Comparison of ENCODE assay signal across 8 cellular contexts in the genomic region with DNA sequence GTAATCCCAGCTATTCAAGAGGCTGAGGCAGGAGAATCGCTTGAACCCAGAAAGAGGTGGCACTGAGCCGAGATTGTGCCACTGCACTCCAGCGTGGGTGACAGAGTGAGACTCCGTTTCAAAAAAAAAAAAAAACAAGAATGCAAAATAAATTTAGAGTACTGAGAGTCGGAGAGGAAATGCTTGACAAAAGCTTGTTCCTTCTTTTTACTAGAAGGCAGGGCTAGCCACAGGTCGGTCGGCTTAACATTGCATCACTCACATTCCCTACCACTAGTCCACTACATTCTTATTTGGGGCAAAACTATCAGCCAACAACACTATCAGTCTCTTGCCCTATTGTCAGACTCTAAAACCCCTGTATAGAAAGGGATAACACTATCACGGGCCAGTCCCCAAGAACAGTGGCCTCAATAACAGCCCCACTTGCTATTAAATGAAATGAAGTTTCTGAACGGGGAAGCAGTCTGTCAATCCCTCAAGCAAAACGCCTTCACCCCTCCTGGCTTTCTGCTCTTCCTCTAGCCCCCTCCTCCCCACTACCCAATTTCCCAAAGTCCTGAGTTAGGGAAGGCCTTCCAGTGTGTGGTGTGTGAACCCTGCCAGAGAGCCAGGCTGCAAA. TPM values are rescaled to one million over a fixed set of nuclear protein-coding genes. Genes with fewer than 3 reads are reported as not detected.
A peak's percentile ranks its signal among the peaks of the same experiment; 100 is the strongest.
DNase-seq lines count a peak whose midpoint lies in the region; ATAC-seq and TF ChIP-seq lines count a peak whose summit lies in the region.

No MANE protein-coding gene starts in this region.

- H2BK5ac ChIP-seq in mesenchymal stem cell (ENCODE audit: low read depth, low read length, poor library complexity, severe bottlenecking), result no peak overlapping the region

- H3K79me1 ChIP-seq in mesenchymal stem cell (replicated peaks; ENCODE audit: low read length, poor library complexity, severe bottlenecking), result peaks cover 24% of the 10 kb centered on the region

- peak overlapping the region; percentile 29 for H4K91ac ChIP-seq in mesenchymal stem cell (ENCODE audit: low read length)

- no peak overlapping the region for H2AFZ ChIP-seq in mesenchymal stem cell (ENCODE audit: low read depth, low read length)

- H3K23ac ChIP-seq in mesenchymal stem cell (ENCODE audit: low read length in 2 of 2), result peak overlapping the region in 1 of 2 experiments; percentile 21

- H3K4me3 Mint-ChIP-seq in chondrocyte (ENCODE audit: unreplicated experiment), result peak overlapping the region; percentile 99

- H3K14ac ChIP-seq in mesenchymal stem cell (ENCODE audit: low read length in 2 of 2), result no peak overlapping the region

- WGBS in mesenchymal stem cell, result 46% methylated on average over 8 of the region's 10 CpGs
- WGBS in aorta, 2 donors, result 0 to 1% methylated on average over 10 of the region's 10 CpGs

- H3K9me3 ChIP-seq in mesenchymal stem cell (ENCODE audit: control insufficient read depth, low read length), result no peaks in the 10 kb centered on the region
- H3K9me3 ChIP-seq in aorta (ENCODE audit: control insufficient read depth, low read length), result no peaks in the 10 kb centered on the region

- DNase-seq in GF-D8 (lab: John Stamatoyannopoulos, UW) (peak; percentile 80), NOMO-1 treated with DMSO at 0.1 percent for 48 hours (lab: John Stamatoyannopoulos, UW; ENCODE audit: unreplicated experiment) (peak; percentile 91), chondrocyte (ENCODE audit: low spot score) (no peak), mesenchymal stem cell (peak; percentile 50), aorta (no peak), DMS79 (lab: John Stamatoyannopoulos, UW) (no peak)
- DNase-seq in stimulated activated CD4-positive, alpha-beta T cell treated with anti-CD3 and anti-CD28 coated beads, Interleukin-4, amount 100 ng/mL, for 4 hours, result no peak

- H3K4me3 ChIP-seq in mesenchymal stem cell (ENCODE audit: insufficient read depth in 1 of 2, low read depth in 1 of 2, low read length in 2 of 2) (peak overlapping the region; percentile 76 to 92), aorta (ENCODE audit: low read length in 2 of 2) (peak overlapping the region; percentile 60 to 74)

- TF ChIP-seq CTCF in chondrocyte (IDR thresholded peaks at IDR 0.05), result no peak

- H3K4me2 ChIP-seq in mesenchymal stem cell (ENCODE audit: low read length, poor library complexity, severe bottlenecking), result peak overlapping the region; percentile 76

- peak overlapping the region; percentile 95 for H3K27ac ChIP-seq in mesenchymal stem cell (ENCODE audit: low read length, poor library complexity, severe bottlenecking)
- H3K27ac ChIP-seq in aorta (ENCODE audit: low read depth in 1 of 2, low read length in 2 of 2), result peak overlapping the region; percentile 23 to 96

- H2BK15ac ChIP-seq in mesenchymal stem cell (ENCODE audit: low read depth, poor library complexity, severe bottlenecking), result peak overlapping the region; percentile 63

- H2AK5ac ChIP-seq in mesenchymal stem cell (ENCODE audit: low read length, severe bottlenecking), result peak overlapping the region; percentile 14

- ATAC-seq in aorta (ENCODE audit: low FRiP score) (no peak), GM21717 (IDR thresholded peaks at IDR 0.05; ENCODE audit: unreplicated experiment) (no peak)

- peak overlapping the region; percentile 73 for H2BK120ac ChIP-seq in mesenchymal stem cell (ENCODE audit: low read depth, low read length)

- H3K27me3 Mint-ChIP-seq in chondrocyte (ENCODE audit: low read depth), result no peaks in the 10 kb centered on the region

- H3K4me1 ChIP-seq in mesenchymal stem cell (ENCODE audit: control insufficient read depth, insufficient read depth, low read depth, low read length), result peaks cover 20% of the 10 kb centered on the region
- H3K4me1 ChIP-seq in aorta (ENCODE audit: control insufficient read depth in 1 of 2, insufficient read depth in 2 of 2, low read length in 2 of 2), result no peaks in the 10 kb centered on the region

- peaks cover 43% of the 10 kb centered on the region for H3K4me1 Mint-ChIP-seq in chondrocyte (ENCODE audit: low read depth)

- peak overlapping the region; percentile 48 to 85 for H3K18ac ChIP-seq in mesenchymal stem cell (ENCODE audit: low read depth in 1 of 2, low read length in 2 of 2)

- peaks cover 4% of the 10 kb centered on the region for H3K36me3 Mint-ChIP-seq in chondrocyte (ENCODE audit: low read depth)

- peak overlapping the region; percentile 92 for H3K9ac ChIP-seq in mesenchymal stem cell (ENCODE audit: low read length)

- H3K9me3 Mint-ChIP-seq in chondrocyte (ENCODE audit: low read depth), result no peaks in the 10 kb centered on the region

- peak overlapping the region in 1 of 2 experiments; percentile 9 for H3K4ac ChIP-seq in mesenchymal stem cell (ENCODE audit: low read depth in 1 of 2, low read length in 2 of 2)

- peak overlapping the region; percentile 21 for H4K8ac ChIP-seq in mesenchymal stem cell (ENCODE audit: low read length)

- H3K27me3 ChIP-seq in mesenchymal stem cell (ENCODE audit: control insufficient read depth in 1 of 2, insufficient read depth in 1 of 2, low read length in 2 of 2) (no peaks in the 10 kb centered on the region), aorta (ENCODE audit: control insufficient read depth in 1 of 2, insufficient read depth in 2 of 2, low read length in 1 of 2) (no peaks in the 10 kb centered on the region)

- intact Hi-C loops in aorta (cut with DNase I), result loop anchor here in 1 of 2 donors (5.0 kb wide), 1 partner anchor 37 kb away; a partner anchor contains a TSS

- H3K36me3 ChIP-seq in mesenchymal stem cell (ENCODE audit: control insufficient read depth in 1 of 2, insufficient read depth in 2 of 2, low read depth in 1 of 2, low read length in 2 of 2) (peaks cover 10 to 12% of the 10 kb centered on the region in 2 experiments), aorta (ENCODE audit: control insufficient read depth in 1 of 2, insufficient read depth in 2 of 2, low read length in 1 of 2) (peaks cover 0 to 2% of the 10 kb centered on the region in 2 donors)

- H2BK12ac ChIP-seq in mesenchymal stem cell (ENCODE audit: low read length in 2 of 2), result peak overlapping the region in 1 of 2 experiments; percentile 88

- H3K27ac Mint-ChIP-seq in chondrocyte (ENCODE audit: unreplicated experiment), result peak overlapping the region; percentile 100

RNA-seq across cellular contexts. Expression of a gene that starts 1.0 kb away (rescaled TPM):
- total RNA-seq in chondrocyte (59.2 to 103 TPM (median 99.7 TPM) in 3 replicates), aorta (10 to 100 TPM; 50.9 to 61.4 TPM)
- 37.4 TPM for polyA plus RNA-seq in mesenchymal stem cell (2013, experiment 1 of 2)
- polyA plus RNA-seq in mesenchymal stem cell (2013, experiment 2 of 2), result 37.4 TPM
- polyA plus RNA-seq in aorta, result 10 to 100 TPM; 32.9 to 39.3 TPM

RNA-seq across cellular contexts. Expression of a gene that starts 3.4 kb away (rescaled TPM):
- 36.6 to 50.7 TPM (median 38.7 TPM) in 3 replicates for total RNA-seq in chondrocyte
- polyA plus RNA-seq in mesenchymal stem cell (2013, experiment 1 of 2), result 27.3 TPM
- 26.7 TPM for polyA plus RNA-seq in mesenchymal stem cell (2013, experiment 2 of 2)
- 10 to 100 TPM; 18.6 to 19.7 TPM for total RNA-seq in aorta
- 10 to 100 TPM; 25.7 to 28.6 TPM for polyA plus RNA-seq in aorta

RNA-seq across cellular contexts. Expression of a gene that starts 9.1 kb away (rescaled TPM):
- total RNA-seq in chondrocyte (0.41 to 0.68 TPM (median 0.47 TPM) in 3 replicates), aorta (not detected)
- polyA plus RNA-seq in mesenchymal stem cell (2013, experiment 1 of 2), result 0.10 TPM
- not detected for polyA plus RNA-seq in mesenchymal stem cell (2013, experiment 2 of 2)
- polyA plus RNA-seq in aorta, result 10 to 100 TPM in 1 of 2 donors, 1 to 10 TPM in 1; 1.1 to 21.4 TPM

RNA-seq across cellular contexts. Expression of a gene that starts 31.4 kb away (rescaled TPM):
- total RNA-seq in chondrocyte, result 50.4 to 96.7 TPM (median 57.4 TPM) in 3 replicates
- polyA plus RNA-seq in mesenchymal stem cell (2013, experiment 1 of 2), result 47.0 TPM
- polyA plus RNA-seq in mesenchymal stem cell (2013, experiment 2 of 2), result 42.8 TPM
- total RNA-seq in aorta, result 100 to 1,000 TPM; 118 to 140 TPM
- 10 to 100 TPM; 45.0 to 56.2 TPM for polyA plus RNA-seq in aorta

RNA-seq across cellular contexts. Expression of a gene that starts 37.5 kb away (rescaled TPM):
- total RNA-seq in chondrocyte, result 99.9 to 113 TPM (median 106 TPM) in 3 replicates
- polyA plus RNA-seq in mesenchymal stem cell (2013, experiment 1 of 2), result 26.4 TPM
- 25.2 TPM for polyA plus RNA-seq in mesenchymal stem cell (2013, experiment 2 of 2)
- 10 to 100 TPM; 30.5 to 37.9 TPM for total RNA-seq in aorta
- 1 to 10 TPM; 4.4 to 9.3 TPM for polyA plus RNA-seq in aorta

Comparison
In these comparisons a context has a peak if more than half of its experiments do, and no peak if none do; other contexts are left out.
1. DNase-seq: peak in GF-D8 (single experiment), NOMO-1 treated with DMSO at 0.1 percent for 48 hours (single experiment) and mesenchymal stem cell (single experiment); none in chondrocyte (single experiment), aorta (0 of 2), DMS79 (single experiment) and stimulated activated CD4-positive, alpha-beta T cell treated with anti-CD3 and anti-CD28 coated beads, Interleukin-4, amount 100 ng/mL, for 4 hours (0 of 2).